17 cellular contexts compared by ENCODE assay signal in genomic region chr17:21089933-21090888, GRCh38. TPM values are rescaled to one million over a fixed set of nuclear protein-coding genes. Genes with fewer than 3 reads are reported as not detected.
A peak's percentile ranks its signal among the peaks of the same experiment; 100 is the strongest.
DNase-seq lines count a peak whose midpoint lies in the region; ATAC-seq, FAIRE-seq and TF ChIP-seq lines count a peak whose summit lies in the region.
"Had no signal": no experiment of that assay in that cellular context is flagged by ENCODE, and none has a peak within 500 bp of the region (broad histone marks: within the 10 kb centered on the region; RNA-seq: fewer than 3 reads in every experiment).

No MANE protein-coding gene starts in this region.

- H3K9me3 Mint-ChIP-seq in CD8-positive, alpha-beta T cell: no peaks in the 10 kb centered on the region
- H3K9me3 Mint-ChIP-seq: activated T-helper 17 cell treated with anti-CD3 and anti-CD28 coated beads, Interleukin-2, amount 50 U/mL, for 72 hours; nephron had no signal

- BruUV-seq in GM12878 (replicated peaks; lab: Mats Ljungman, UMichigan): no TSS peak

- H3K27ac ChIP-seq in GM12878 (ENCODE audit: control insufficient read depth, insufficient read depth): 0 out of 2 replicates have a peak overlapping the region, but pooled peaks have one; percentile 11
- no peak overlapping the region for H3K27ac ChIP-seq in CD8-positive, alpha-beta T cell (ENCODE audit: low read depth, low read length)
- H3K27ac ChIP-seq: HL-60, upper lobe of left lung had no signal

- H3K4me3 Mint-ChIP-seq in CD8-positive, alpha-beta T cell: no peak overlapping the region
- H3K4me3 Mint-ChIP-seq: activated T-helper 17 cell treated with anti-CD3 and anti-CD28 coated beads, Interleukin-2, amount 50 U/mL, for 72 hours; nephron had no signal

- no peak overlapping the region for H3K9ac ChIP-seq in GM12878 (ENCODE audit: control insufficient read depth, insufficient read depth, low read length)

- in situ Hi-C loops in GM12878 (cut with MboI): no loop called here

- CTCF ChIA-PET in GM12878 (lab: Yijun Ruan, JAX): interaction anchor here (0.7 to 1.4 kb wide), 2 partner anchors 9 to 56 kb away, joined by 3 to 5 read pairs; no protein-coding TSS in a partner anchor
- CTCF ChIA-PET in CD8-positive, alpha-beta T cell (lab: Charles Lee): no interaction called here

- no peak for TF ChIP-seq POLR2A in GM12892 (IDR thresholded peaks at IDR 0.05; ENCODE audit: low read depth, low read length)
- TF ChIP-seq POLR2A in GM12878 (IDR thresholded peaks at IDR 0.05; ENCODE audit: low read depth, low read length): no peak

- FAIRE-seq in GM12892 (lab: Jason Lieb, UNC) (peak; percentile 50), GM12878 (lab: Jason Lieb, UNC) (no peak)

- RAD21 ChIA-PET in GM12878 (lab: Charles Lee; ENCODE audit: unreplicated experiment): no interaction called here

- no peaks in the 10 kb centered on the region for H3K4me1 Mint-ChIP-seq in CD8-positive, alpha-beta T cell (ENCODE audit: low read depth)
- H3K4me1 Mint-ChIP-seq: activated T-helper 17 cell treated with anti-CD3 and anti-CD28 coated beads, Interleukin-2, amount 50 U/mL, for 72 hours had no signal

- DNase-seq in GM12892 (ENCODE audit: insufficient read length) (no peak), GM12878 (ENCODE audit: low read depth, low spot score) (no peak), foreskin melanocyte (no peak), GDM1 (lab: John Stamatoyannopoulos, UW) (no peak), HuH-7.5 (ENCODE audit: low spot score) (no peak)
- DNase-seq in CD8-positive, alpha-beta T cell: no peak
- DNase-seq: DMS153; NCI-H187 treated with DMSO at 0.1 percent for 48 hours; NCI-H69; stimulated activated CD4-positive, alpha-beta T cell treated with anti-CD3 and anti-CD28 coated beads, Interleukin-2, amount 100 ng/mL, for 48 hours; T-helper 9 cell; upper lobe of left lung had no signal

- H3K4me2 ChIP-seq in GM12878 (ENCODE audit: control insufficient read depth, insufficient read depth): peak overlapping the region; percentile 72

- peaks cover 2% of the 10 kb centered on the region for H3K27me3 Mint-ChIP-seq in CD8-positive, alpha-beta T cell (ENCODE audit: low read depth)

- no peaks in the 10 kb centered on the region; the same call in 2 of the 3 replicates for H3K9me3 ChIP-seq in GM12878 (replicated peaks; ENCODE audit: control insufficient read depth, insufficient read depth, low read length)
- no peaks in the 10 kb centered on the region for H3K9me3 ChIP-seq in CD8-positive, alpha-beta T cell (ENCODE audit: low read length)
- H3K9me3 ChIP-seq: upper lobe of left lung had no signal

- TF ChIP-seq RAD21 in GM12878 (IDR thresholded peaks at IDR 0.05; ENCODE audit: insufficient read depth, low read depth, low read length): no peak

- peak; percentile 83 for ATAC-seq in GM19324 (IDR thresholded peaks at IDR 0.05; ENCODE audit: low FRiP score, unreplicated experiment)
- ATAC-seq in HG03045 (IDR thresholded peaks at IDR 0.05; ENCODE audit: unreplicated experiment): peak; percentile 52
- peak; percentile 90 for ATAC-seq in GM12878
- no peak for ATAC-seq in CD8-positive, alpha-beta T cell

- H3K36me3 Mint-ChIP-seq in CD8-positive, alpha-beta T cell: no peaks in the 10 kb centered on the region

- TF ChIP-seq CTCF in GM12878 (IDR thresholded peaks at IDR 0.05 in 2 of 3, conservative IDR thresholded peaks at IDR 0.05 in 1 of 3; ENCODE audit: control insufficient read depth in 2 of 3, extremely low read depth in 1 of 3, insufficient read depth in 1 of 3, low read depth in 3 of 3, low read length in 3 of 3): no peak
- no peak for TF ChIP-seq CTCF in CD8-positive, alpha-beta T cell (IDR thresholded peaks at IDR 0.05)

- TF ChIP-seq EP300 in GM12878 (IDR thresholded peaks at IDR 0.05; ENCODE audit: borderline replicate concordance in 1 of 2, control insufficient read depth in 1 of 2, low read depth in 2 of 2, low read length in 2 of 2): no peak

- 35% methylated on average over 7 of the region's 7 CpGs for WGBS in GM12878 (ENCODE audit: insufficient coverage, insufficient replicate concordance, low lambda C conversion rate, missing lambda C conversion rate)

- peaks cover 9% of the 10 kb centered on the region; the same call in 1 of the 2 replicates for H3K4me1 ChIP-seq in GM12878 (ENCODE audit: control insufficient read depth, insufficient read depth, low read length)
- no peaks in the 10 kb centered on the region for H3K4me1 ChIP-seq in CD8-positive, alpha-beta T cell (ENCODE audit: insufficient read depth, low read length)
- H3K4me1 ChIP-seq: upper lobe of left lung had no signal

- H4K20me1 ChIP-seq in GM12878 (ENCODE audit: control insufficient read depth, insufficient read depth): no peaks in the 10 kb centered on the region

- H3K4me3 ChIP-seq in GM12878: no peak overlapping the region
- H3K4me3 ChIP-seq in CD8-positive, alpha-beta T cell (ENCODE audit: low read depth, low read length): no peak overlapping the region
- H3K4me3 ChIP-seq: upper lobe of left lung had no signal

- H3K79me2 ChIP-seq in GM12878 (ENCODE audit: control insufficient read depth, insufficient read depth, low read length): no peaks in the 10 kb centered on the region

- POLR2A ChIA-PET in GM12878 (lab: Charles Lee): interaction anchor here (1.4 kb wide), 1 partner anchor 47 kb away, joined by 4 read pairs; the partner anchor contains the start of gene USP22
- POLR2A ChIA-PET in CD8-positive, alpha-beta T cell (lab: Charles Lee): no interaction called here

- SMC1A ChIA-PET in GM12878 (lab: Charles Lee; ENCODE audit: uncharacterized antibody, unreplicated experiment): interaction anchor here (0.7 to 1.7 kb wide), 4 partner anchors 9 to 46 kb away, joined by 3 to 6 read pairs (median 4); no protein-coding TSS in a partner anchor

- H2AFZ ChIP-seq in GM12878 (ENCODE audit: control insufficient read depth, low read depth, low read length): peak overlapping the region; percentile 77

- no peaks in the 10 kb centered on the region for H3K27me3 ChIP-seq in GM12878 (replicated peaks in 1 of 2; ENCODE audit: control insufficient read depth in 2 of 2, insufficient read depth in 2 of 2, low read length in 1 of 2)
- H3K27me3 ChIP-seq in CD8-positive, alpha-beta T cell (ENCODE audit: insufficient read depth, low read length): no peaks in the 10 kb centered on the region
- H3K27me3 ChIP-seq: upper lobe of left lung had no signal

- intact Hi-C loops in GM12878 (cut with micrococcal nuclease; ENCODE audit: unreplicated experiment): no loop called here
- intact Hi-C loops in CD8-positive, alpha-beta T cell (cut with DNase I, micrococcal nuclease): no loop called here

- no peak overlapping the region for H3K27ac Mint-ChIP-seq in CD8-positive, alpha-beta T cell
- H3K27ac Mint-ChIP-seq: activated T-helper 17 cell treated with anti-CD3 and anti-CD28 coated beads, Interleukin-2, amount 50 U/mL, for 72 hours; nephron had no signal

- H3K36me3 ChIP-seq in GM12878 (ENCODE audit: control insufficient read depth in 2 of 2, insufficient read depth in 2 of 2, low read length in 1 of 2): no peaks in the 10 kb centered on the region
- H3K36me3 ChIP-seq in CD8-positive, alpha-beta T cell (ENCODE audit: insufficient read depth, low read length): no peaks in the 10 kb centered on the region
- H3K36me3 ChIP-seq: upper lobe of left lung had no signal

TF ChIP-seq in GM12878, 131 proteins besides CTCF, POLR2A, EP300 and RAD21 (continues in another document):
- TF ChIP-seq NR2C1 (IDR thresholded peaks at IDR 0.05): peak; percentile 46; the same call in 1 of the 2 replicates

RNA-seq across cellular contexts. Expression of gene DHRS7B, which starts 36.6 kb away (rescaled TPM):
- 9.2 TPM for polyA plus RNA-seq in GM12892 (2012; ENCODE audit: missing spikeins)
- 40.7 and 40.8 TPM in 2 replicates for total RNA-seq in GM12878 (2013; cell fraction: nucleolus; rRNA removed)
- total RNA-seq in GM12878 (2014; rRNA removed): 19.6 and 22.2 TPM in 2 replicates
- total RNA-seq in GM12878 (2014; rRNA removed; fragmentation: Illumina TruSeq; extraction: Trizol): 16.8 and 18.9 TPM in 2 replicates
- total RNA-seq in GM12878 (2021): 15.9 and 17.1 TPM in 2 replicates
- polyA plus RNA-seq in GM12878 (2011; ENCODE audit: low read depth): 3.5 TPM
- 16.0 and 23.7 TPM in 2 replicates for polyA plus RNA-seq in GM12878 (2011; rRNA removed)
- polyA plus RNA-seq in GM12878 (2011; cell fraction: cytosol; rRNA removed): 39.0 and 39.3 TPM in 2 replicates
- 24.1 and 24.3 TPM in 2 replicates for polyA plus RNA-seq in GM12878 (2011; cell fraction: nucleus; rRNA removed)
- polyA plus RNA-seq in GM12878 (2012): 10.1 and 10.7 TPM in 2 replicates
- polyA plus RNA-seq in GM12878 (2014; fragmentation: Illumina TruSeq; extraction: Trizol): 11.1 and 13.4 TPM in 2 replicates
- polyA plus RNA-seq in GM12878 (2014; fragmentation: Nextera tagmentation; extraction: Ambion mirVana): 10 to 100 TPM; 24.3 to 32.7 TPM
- 21.0 and 22.1 TPM in 2 replicates for polyA plus RNA-seq in GM12878 (2014; rRNA removed)
- polyA plus RNA-seq in GM12878 (2016; fragmentation: Nextera tagmentation; extraction: Ambion mirVana): 10 to 100 TPM; 34.5 to 35.6 TPM
- polyA minus RNA-seq in GM12878 (2011; rRNA and poly(A)+ RNA removed): 46.4 and 56.1 TPM in 2 replicates
- polyA minus RNA-seq in GM12878 (2011; cell fraction: cytosol; rRNA and poly(A)+ RNA removed): 10.9 and 13.9 TPM in 2 replicates
- polyA minus RNA-seq in GM12878 (2011; cell fraction: nucleus; rRNA and poly(A)+ RNA removed): 15.1 and 23.2 TPM in 2 replicates
- 1 to 10 TPM; 6.5 to 8.2 TPM for total RNA-seq in CD8-positive, alpha-beta T cell

RNA-seq across cellular contexts. Expression of gene USP22, which starts 47.4 kb away (rescaled TPM):
- polyA plus RNA-seq in GM12892 (2012; ENCODE audit: missing spikeins): 48.8 TPM
- 204 and 220 TPM in 2 replicates for total RNA-seq in GM12878 (2013; cell fraction: nucleolus; rRNA removed)
- total RNA-seq in GM12878 (2014; rRNA removed) (130 and 140 TPM in 2 replicates), GM12878 (2014; rRNA removed; fragmentation: Illumina TruSeq; extraction: Trizol) (78.0 and 82.1 TPM in 2 replicates), GM12878 (2021) (200 and 218 TPM in 2 replicates)
- 71.5 TPM for polyA plus RNA-seq in GM12878 (2011; ENCODE audit: low read depth)
- polyA plus RNA-seq in GM12878 (2011; rRNA removed) (62.7 and 113 TPM in 2 replicates), GM12878 (2014; fragmentation: Illumina TruSeq; extraction: Trizol) (101 and 114 TPM in 2 replicates), GM12878 (2014; fragmentation: Nextera tagmentation; extraction: Ambion mirVana) (10 to 100 TPM; 10.8 to 11.6 TPM), GM12878 (2014; rRNA removed) (106 and 116 TPM in 2 replicates), GM12878 (2016; fragmentation: Nextera tagmentation; extraction: Ambion mirVana) (10 to 100 TPM; 85.6 to 91.9 TPM)
- 98.3 and 104 TPM in 2 replicates for polyA plus RNA-seq in GM12878 (2011; cell fraction: cytosol; rRNA removed)
- polyA plus RNA-seq in GM12878 (2011; cell fraction: nucleus; rRNA removed): 131 and 163 TPM in 2 replicates
- 62.2 and 71.3 TPM in 2 replicates for polyA plus RNA-seq in GM12878 (2012)
- 147 and 182 TPM in 2 replicates for polyA minus RNA-seq in GM12878 (2011; rRNA and poly(A)+ RNA removed)
- 69.5 and 91.4 TPM in 2 replicates for polyA minus RNA-seq in GM12878 (2011; cell fraction: cytosol; rRNA and poly(A)+ RNA removed)
- polyA minus RNA-seq in GM12878 (2011; cell fraction: nucleus; rRNA and poly(A)+ RNA removed): 50.4 and 99.9 TPM in 2 replicates
- total RNA-seq in CD8-positive, alpha-beta T cell: 100 to 1,000 TPM; 177 to 190 TPM
